In genomic region chr2:30936924-30937323, GRCh38 we compare ENCODE assay signal across 21 cellular contexts.
DNase-seq lines count a peak whose midpoint lies in the region; ATAC-seq and TF ChIP-seq lines count a peak whose summit lies in the region.
"Had no signal": no experiment of that assay in that cellular context is flagged by ENCODE, and none has a peak within 500 bp of the region (broad histone marks: within the 10 kb centered on the region; RNA-seq: fewer than 3 reads in every experiment).

No MANE protein-coding gene starts in this region.

- intact Hi-C loops in left colon (cut with DNase I, micrococcal nuclease), result no loop called here

- H3K4me1 Mint-ChIP-seq in endodermal cell, result peaks cover 8% of the 10 kb centered on the region
- H3K4me1 Mint-ChIP-seq in activated CD4-positive, alpha-beta memory T cell treated with anti-CD3 and anti-CD28 coated beads, Interleukin-2, amount 10 ng/mL, durations not matched to agents 7 days and 5 days, result no peaks in the 10 kb centered on the region
- H3K4me1 Mint-ChIP-seq: CD4-positive, CD25-positive, alpha-beta regulatory T cell; CD8-positive, alpha-beta memory T cell had no signal

- H3K9ac ChIP-seq in endodermal cell (ENCODE audit: extremely low read depth, low read length, poor library complexity, severe bottlenecking), result no peak overlapping the region

- no peaks in the 10 kb centered on the region for H3K9me3 ChIP-seq in endodermal cell (ENCODE audit: control insufficient read depth, low read length)
- H3K9me3 ChIP-seq: BE2C had no signal

- DNase-seq in NCI-H82 (lab: John Stamatoyannopoulos, UW) (peak; percentile 68), endodermal cell (peak; percentile 59), left colon (no peak), GM13977 (ENCODE audit: low spot score) (no peak), T-helper 9 cell (no peak)
- no peak for DNase-seq in activated CD4-positive, alpha-beta memory T cell treated with anti-CD3 and anti-CD28 coated beads, Interleukin-2, amount 10 ng/mL, durations not matched to agents 7 days and 5 days
- no peak for DNase-seq in activated CD4-positive, alpha-beta T cell treated with anti-CD3 and anti-CD28 coated beads, Interleukin-2, amount 50 U/mL, for 48 hours
- DNase-seq: BE2C; C1 segment of cervical spinal cord; CD4-positive, CD25-positive, alpha-beta regulatory T cell; CD8-positive, alpha-beta memory T cell; COR-L47; DMS 273 treated with DMSO at 0.1 percent for 48 hours; DMS53; DND-41; EL; HCEC 1CT; HFFc6 had no signal

- TF ChIP-seq CTCF in endodermal cell (conservative IDR thresholded peaks at IDR 0.05) (peak; percentile 40), GM13977 (IDR thresholded peaks at IDR 0.05; ENCODE audit: extremely low read depth, insufficient read depth, missing control alignments) (no peak)

- no peak overlapping the region for H3K27ac Mint-ChIP-seq in endodermal cell
- H3K27ac Mint-ChIP-seq in activated CD4-positive, alpha-beta memory T cell treated with anti-CD3 and anti-CD28 coated beads, Interleukin-2, amount 10 ng/mL, durations not matched to agents 7 days and 5 days, result no peak overlapping the region
- H3K27ac Mint-ChIP-seq: CD4-positive, CD25-positive, alpha-beta regulatory T cell; CD8-positive, alpha-beta memory T cell; GM23338; HFFc6; IgD-negative memory B cell had no signal

- WGBS in endodermal cell (ENCODE audit: insufficient coverage in 1 of 2, insufficient read length in 1 of 2), 2 experiments, result 63 to 66% methylated on average over 3 of the region's 3 CpGs

- no peak overlapping the region for H3K4me3 ChIP-seq in endodermal cell (ENCODE audit: low read length)
- H3K4me3 ChIP-seq: GM23338 had no signal

- no peaks in the 10 kb centered on the region for H3K27me3 ChIP-seq in endodermal cell (ENCODE audit: control insufficient read depth, insufficient read depth, low read length, poor library complexity, severe bottlenecking)
- H3K27me3 ChIP-seq: BE2C had no signal

- POLR2A ChIA-PET in activated CD4-positive, alpha-beta memory T cell treated with anti-CD3 and anti-CD28 coated beads, Interleukin-2, amount 10 ng/mL, durations not matched to agents 7 days and 5 days (lab: Charles Lee), result no interaction called here

- no peaks in the 10 kb centered on the region for H3K4me1 ChIP-seq in endodermal cell (ENCODE audit: control insufficient read depth, insufficient read depth, low read length)

- CTCF ChIA-PET in activated CD4-positive, alpha-beta memory T cell treated with anti-CD3 and anti-CD28 coated beads, Interleukin-2, amount 10 ng/mL, durations not matched to agents 7 days and 5 days (lab: Charles Lee), result no interaction called here

- H3K27me3 Mint-ChIP-seq in endodermal cell (ENCODE audit: insufficient read depth), result peaks cover 7% of the 10 kb centered on the region
- peaks cover 3% of the 10 kb centered on the region for H3K27me3 Mint-ChIP-seq in activated CD4-positive, alpha-beta memory T cell treated with anti-CD3 and anti-CD28 coated beads, Interleukin-2, amount 10 ng/mL, durations not matched to agents 7 days and 5 days
- H3K27me3 Mint-ChIP-seq: IgD-negative memory B cell had no signal

- peak; percentile 29 for ATAC-seq in left colon
- ATAC-seq: GM23338, HepG2 had no signal

- H3K4me3 Mint-ChIP-seq in endodermal cell, result no peak overlapping the region
- H3K4me3 Mint-ChIP-seq in activated CD4-positive, alpha-beta memory T cell treated with anti-CD3 and anti-CD28 coated beads, Interleukin-2, amount 10 ng/mL, durations not matched to agents 7 days and 5 days, result no peak overlapping the region
- H3K4me3 Mint-ChIP-seq: CD4-positive, CD25-positive, alpha-beta regulatory T cell; CD8-positive, alpha-beta memory T cell; GM23338; HFFc6; IgD-negative memory B cell had no signal

- H3K36me3 Mint-ChIP-seq in endodermal cell (ENCODE audit: low read depth), result no peaks in the 10 kb centered on the region
- H3K36me3 Mint-ChIP-seq in activated CD4-positive, alpha-beta memory T cell treated with anti-CD3 and anti-CD28 coated beads, Interleukin-2, amount 10 ng/mL, durations not matched to agents 7 days and 5 days (ENCODE audit: low read depth), result no peaks in the 10 kb centered on the region
- H3K36me3 Mint-ChIP-seq: CD4-positive, CD25-positive, alpha-beta regulatory T cell; CD8-positive, alpha-beta memory T cell had no signal

- no peaks in the 10 kb centered on the region for H3K9me3 Mint-ChIP-seq in endodermal cell
- H3K9me3 Mint-ChIP-seq in activated CD4-positive, alpha-beta memory T cell treated with anti-CD3 and anti-CD28 coated beads, Interleukin-2, amount 10 ng/mL, durations not matched to agents 7 days and 5 days, result no peaks in the 10 kb centered on the region
- H3K9me3 Mint-ChIP-seq: CD4-positive, CD25-positive, alpha-beta regulatory T cell; CD8-positive, alpha-beta memory T cell; GM23338; IgD-negative memory B cell had no signal

- no peaks in the 10 kb centered on the region for H3K36me3 ChIP-seq in endodermal cell (ENCODE audit: control insufficient read depth, insufficient read depth, low read length)
- H3K36me3 ChIP-seq: BE2C had no signal

- no peak overlapping the region for H3K27ac ChIP-seq in endodermal cell (ENCODE audit: low read depth, low read length)

- in situ Hi-C loops in GM13977 (cut with MboI; ENCODE audit: low pct_unique_long_range_greater_than_20kb, low sequenced_read_pairs, unreplicated experiment), result no loop called here

Comparison
In these comparisons a context has a peak if more than half of its experiments do, and no peak if none do; other contexts are left out.
1. DNase-seq: peak in NCI-H82 (single experiment) and endodermal cell (single experiment); none in left colon (0 of 2), GM13977 (single experiment), activated CD4-positive, alpha-beta memory T cell treated with anti-CD3 and anti-CD28 coated beads, Interleukin-2, amount 10 ng/mL, durations not matched to agents 7 days and 5 days (single experiment), T-helper 9 cell (single experiment) and activated CD4-positive, alpha-beta T cell treated with anti-CD3 and anti-CD28 coated beads, Interleukin-2, amount 50 U/mL, for 48 hours (0 of 2).